In genomic region chr5:157612581-157612980, GRCh38 we compare ENCODE assay signal across 2 cellular contexts.
TF ChIP-seq lines count a peak whose summit lies in the region.

No MANE protein-coding gene starts in this region.

TF ChIP-seq in SK-N-SH, 30 proteins besides CTCF, POLR2A, EP300 and RAD21:
- no peak for TF ChIP-seq USF2 (IDR thresholded peaks at IDR 0.05; ENCODE audit: borderline replicate concordance, low read depth, low read length)
- TF ChIP-seq RCOR1 (IDR thresholded peaks at IDR 0.05; ENCODE audit: low read length) = no peak
- TF ChIP-seq FOSL2 (IDR thresholded peaks at IDR 0.05; ENCODE audit: borderline replicate concordance, low read depth) = no peak
- no peak for TF ChIP-seq JUND (IDR thresholded peaks at IDR 0.05)
- no peak for TF ChIP-seq YY1 (IDR thresholded peaks at IDR 0.05; ENCODE audit: low read depth)
- TF ChIP-seq RFX5 (IDR thresholded peaks at IDR 0.05; ENCODE audit: low read length) = no peak
- no peak for TF ChIP-seq REST (IDR thresholded peaks at IDR 0.05; ENCODE audit: low read depth, low read length)
- TF ChIP-seq GABPA (IDR thresholded peaks at IDR 0.05; ENCODE audit: low read depth) = no peak
- no peak for TF ChIP-seq NRF1 (IDR thresholded peaks at IDR 0.05; ENCODE audit: low read depth, low read length)
- TF ChIP-seq SMC3 (IDR thresholded peaks at IDR 0.05; ENCODE audit: low read depth, low read length) = no peak
- TF ChIP-seq POLR2AphosphoS5 (IDR thresholded peaks at IDR 0.05; ENCODE audit: low read depth, low read length) = no peak
- no peak for TF ChIP-seq ELF1 (IDR thresholded peaks at IDR 0.05)
- TF ChIP-seq PBX3 (IDR thresholded peaks at IDR 0.05) = no peak
- no peak for TF ChIP-seq FOXJ3 (CRISPR knock-in tag; IDR thresholded peaks at IDR 0.05)
- no peak for TF ChIP-seq NFIC (IDR thresholded peaks at IDR 0.05; ENCODE audit: borderline replicate concordance)
- no peak for TF ChIP-seq TCF12 (IDR thresholded peaks at IDR 0.05)
- no peak for TF ChIP-seq MXI1 (IDR thresholded peaks at IDR 0.05; ENCODE audit: low read depth, low read length)
- no peak for TF ChIP-seq ZBTB33 (IDR thresholded peaks at IDR 0.05; ENCODE audit: borderline replicate concordance, low read depth)
TF ChIP-seq in SK-N-SH: peak in this region for 0.

TF ChIP-seq in SK-N-SH treated with all-trans-retinoic acid at 6 μM for 48 hours, 23 proteins besides CTCF, POLR2A, EP300 and RAD21 (continued from another document):
- TF ChIP-seq ARNTL (CRISPR knock-in tag; IDR thresholded peaks at IDR 0.05; ENCODE audit: borderline replicate concordance, low read depth) (no peak), RARB (CRISPR knock-in tag; IDR thresholded peaks at IDR 0.05) (no peak), ZFP30 (CRISPR knock-in tag; IDR thresholded peaks at IDR 0.05) (no peak), POU6F1 (CRISPR knock-in tag; IDR thresholded peaks at IDR 0.05; ENCODE audit: borderline replicate concordance, low read depth) (no peak), PATZ1 (CRISPR knock-in tag; IDR thresholded peaks at IDR 0.05; ENCODE audit: borderline replicate concordance) (no peak), GLIS3 (CRISPR knock-in tag; IDR thresholded peaks at IDR 0.05) (no peak), PPARA (CRISPR knock-in tag; IDR thresholded peaks at IDR 0.05; ENCODE audit: borderline replicate concordance) (no peak), CREB5 (CRISPR knock-in tag; IDR thresholded peaks at IDR 0.05; ENCODE audit: low read depth) (no peak), SNAI2 (CRISPR knock-in tag; IDR thresholded peaks at IDR 0.05) (no peak), TOX (CRISPR knock-in tag; IDR thresholded peaks at IDR 0.05; ENCODE audit: borderline replicate concordance) (no peak), ZNF565 (CRISPR knock-in tag; conservative IDR thresholded peaks at IDR 0.05; ENCODE audit: low read depth) (no peak), CSRNP3 (CRISPR knock-in tag; IDR thresholded peaks at IDR 0.05) (no peak)
TF ChIP-seq in SK-N-SH treated with all-trans-retinoic acid at 6 μM for 48 hours: peak in this region for 0.
